Comparison of ENCODE assay signal across 22 cellular contexts in the genomic region with DNA sequence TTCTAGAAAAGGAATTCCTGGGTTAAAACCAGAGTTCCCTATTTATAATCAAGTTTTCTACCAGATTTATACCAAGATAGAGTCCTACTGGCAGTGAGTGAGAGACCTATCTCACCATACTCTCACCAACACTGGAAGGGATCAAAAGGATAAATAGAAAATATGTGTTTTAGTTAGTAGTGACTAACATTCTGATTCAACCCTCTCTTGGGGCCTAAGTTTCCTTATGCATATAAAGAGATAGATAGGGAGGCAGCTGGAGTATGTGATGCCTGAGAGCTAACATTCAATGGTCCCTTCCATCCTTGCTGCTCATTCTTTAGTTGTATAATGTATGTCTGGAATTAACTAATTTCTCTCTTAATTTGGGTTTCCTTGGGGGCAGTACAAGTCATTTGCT. TPM values are rescaled to one million over a fixed set of nuclear protein-coding genes. Genes with fewer than 3 reads are reported as not detected.
DNase-seq lines count a peak whose midpoint lies in the region; ATAC-seq and TF ChIP-seq lines count a peak whose summit lies in the region.
"Had no signal": no experiment of that assay in that cellular context is flagged by ENCODE, and none has a peak within 500 bp of the region (broad histone marks: within the 10 kb centered on the region; RNA-seq: fewer than 3 reads in every experiment).

No MANE protein-coding gene starts in this region.

- H3K4ac ChIP-seq in trophoblast cell (ENCODE audit: low read depth, low read length): no peak overlapping the region

- no peaks in the 10 kb centered on the region for H3K36me3 ChIP-seq in brain microvascular endothelial cell (replicated peaks)
- peaks cover 0 to 1% of the 10 kb centered on the region in 2 experiments for H3K36me3 ChIP-seq in trophoblast cell (ENCODE audit: control insufficient read depth in 1 of 2, insufficient read depth in 2 of 2, low read length in 2 of 2)
- H3K36me3 ChIP-seq: BE2C had no signal

- H2AK5ac ChIP-seq in trophoblast cell (ENCODE audit: low read length): no peak overlapping the region

- H3K27ac Mint-ChIP-seq in HFFc6: no peak overlapping the region
- H3K27ac Mint-ChIP-seq: CD4-positive, alpha-beta T cell had no signal

- H3K79me2 ChIP-seq in trophoblast cell (ENCODE audit: control insufficient read depth, insufficient read depth, low read length, poor library complexity): peaks cover 2% of the 10 kb centered on the region

- H3K36me3 Mint-ChIP-seq in HFFc6 (ENCODE audit: low read depth): peaks cover 24% of the 10 kb centered on the region

- ATAC-seq in HG02571 (IDR thresholded peaks at IDR 0.05; ENCODE audit: unreplicated experiment): no peak
- ATAC-seq: GM12878, PC-3, SK-N-SH treated with all-trans-retinoic acid at 6 μM for 48 hours had no signal

- H3K27ac ChIP-seq in brain microvascular endothelial cell (no peak overlapping the region), trophoblast cell (ENCODE audit: low read depth, low read length) (no peak overlapping the region)
- H3K27ac ChIP-seq: HL-60 had no signal

- H4K12ac ChIP-seq in trophoblast cell (ENCODE audit: low read depth, low read length): no peak overlapping the region

- in situ Hi-C loops in brain microvascular endothelial cell (cut with HindIII; ENCODE audit: low pct_ligation_motif_present, low sequenced_read_pairs): no loop called here

- peaks cover 1% of the 10 kb centered on the region for H3K9me3 ChIP-seq in trophoblast cell (ENCODE audit: insufficient read depth, low read depth, low read length)
- H3K9me3 ChIP-seq: BE2C had no signal

- H3K9me3 Mint-ChIP-seq in HFFc6: peaks cover 27% of the 10 kb centered on the region

- H3K14ac ChIP-seq in trophoblast cell (ENCODE audit: low read length): no peak overlapping the region

- H3K27me3 ChIP-seq in brain microvascular endothelial cell (replicated peaks) (no peaks in the 10 kb centered on the region), trophoblast cell (ENCODE audit: insufficient read depth, low read length) (no peaks in the 10 kb centered on the region)
- H3K27me3 ChIP-seq: BE2C had no signal

- H3K79me1 ChIP-seq in trophoblast cell (ENCODE audit: low read length): peaks cover 3% of the 10 kb centered on the region

- H3K23ac ChIP-seq in trophoblast cell (ENCODE audit: low read length): no peak overlapping the region

- H4K91ac ChIP-seq in trophoblast cell (ENCODE audit: low read depth, low read length): no peak overlapping the region

- H3K4me2 ChIP-seq in trophoblast cell (ENCODE audit: low read length): no peak overlapping the region

- H3K4me1 ChIP-seq in trophoblast cell (ENCODE audit: control insufficient read depth in 1 of 2, insufficient read depth in 2 of 2, low read length in 2 of 2): peaks cover 8 to 11% of the 10 kb centered on the region in 2 experiments

- H3K9ac ChIP-seq in trophoblast cell (ENCODE audit: low read length): no peak overlapping the region

- no peak overlapping the region for H2BK12ac ChIP-seq in trophoblast cell (ENCODE audit: low read length)

- H3K4me3 ChIP-seq in brain microvascular endothelial cell (ENCODE audit: low read depth, low read length): no peak overlapping the region
- no peak overlapping the region for H3K4me3 ChIP-seq in fibroblast of the aortic adventitia (ENCODE audit: low read depth, low read length)
- no peak overlapping the region for H3K4me3 ChIP-seq in trophoblast cell (ENCODE audit: low read depth, low read length)
- H3K4me3 ChIP-seq: GM12878 had no signal

- H3K4me3 Mint-ChIP-seq in HFFc6: no peak overlapping the region
- H3K4me3 Mint-ChIP-seq: CD4-positive, alpha-beta T cell had no signal

- H2BK120ac ChIP-seq in trophoblast cell (ENCODE audit: insufficient read depth, low read length, poor library complexity): no peak overlapping the region

- H2AFZ ChIP-seq in trophoblast cell (ENCODE audit: insufficient read depth, low read length, poor library complexity): no peak overlapping the region

- no peak overlapping the region for H4K8ac ChIP-seq in trophoblast cell (ENCODE audit: low read depth, low read length)

- no peak for TF ChIP-seq CTCF in HFFc6 (IDR thresholded peaks at IDR 0.05)
- TF ChIP-seq CTCF in brain microvascular endothelial cell (IDR thresholded peaks at IDR 0.05; ENCODE audit: low read depth, low read length, missing control alignments): no peak
- no peak for TF ChIP-seq CTCF in fibroblast of the aortic adventitia (IDR thresholded peaks at IDR 0.05; ENCODE audit: insufficient read depth, low read length)

- peaks cover 31% of the 10 kb centered on the region for H3K4me1 Mint-ChIP-seq in HFFc6 (ENCODE audit: low read depth)

- no peak overlapping the region for H2BK5ac ChIP-seq in trophoblast cell (ENCODE audit: low read depth, low read length, poor library complexity)

- H3K27me3 Mint-ChIP-seq in HFFc6 (ENCODE audit: insufficient read depth): no peaks in the 10 kb centered on the region
- H3K27me3 Mint-ChIP-seq: CD4-positive, alpha-beta T cell had no signal

- no peak overlapping the region for H3K18ac ChIP-seq in trophoblast cell (ENCODE audit: low read length)

- peak; percentile 4 for DNase-seq in HFFc6
- DNase-seq in brain microvascular endothelial cell: peak; percentile 29
- peak; percentile 63 for DNase-seq in fibroblast of the aortic adventitia (ENCODE audit: low read depth)
- no peak for DNase-seq in iPS-NIHi11 (ENCODE audit: low spot score)
- no peak for DNase-seq in CD1c-positive myeloid dendritic cell (ENCODE audit: extremely low spot score)
- no peak for DNase-seq in trophoblast cell
- DNase-seq: BE2C; Calu3; CD4-positive, alpha-beta T cell; NCI-H1436; NCI-H1930; NCI-H345; NCI-H524 treated with DMSO at 0.1 percent for 48 hours; PC-3; RPMI8226; SIG-M5 had no signal

RNA-seq across cellular contexts. Expression of a gene that starts 32.0 kb away (rescaled TPM):
- not detected for total RNA-seq in HFFc6 (2021; fragmentation: NEBNext Ultra II Directional; extraction: Animal tissue kit (Norgen Biotek cat#: 25700))
- 1.4 TPM in 1 of 2 replicates, not detected in the other for total RNA-seq in fibroblast of the aortic adventitia (ENCODE audit: low replicate concordance)
- 4.3 TPM in 2 replicates for polyA plus RNA-seq in trophoblast cell (2013)
- total RNA-seq: Calu3, GM12878, HT1080, MCF 10A, PC-3 had no signal

RNA-seq across cellular contexts. Expression of a gene that starts 36.3 kb away (rescaled TPM):
- total RNA-seq in HFFc6 (2021; fragmentation: NEBNext Ultra II Directional; extraction: Animal tissue kit (Norgen Biotek cat#: 25700)): 10 to 100 TPM; 26.8 to 33.9 (median 31.7) TPM
- total RNA-seq in fibroblast of the aortic adventitia (ENCODE audit: low replicate concordance): 26.5 and 30.8 TPM in 2 replicates
- 49.2 and 51.5 TPM in 2 replicates for polyA plus RNA-seq in trophoblast cell (2013)

Comparison
In these comparisons a context has a peak if more than half of its experiments do, and no peak if none do; other contexts are left out.
1. DNase-seq: peak in HFFc6 (single experiment), brain microvascular endothelial cell (single experiment) and fibroblast of the aortic adventitia (single experiment); none in iPS-NIHi11 (single experiment), CD1c-positive myeloid dendritic cell (single experiment) and trophoblast cell (0 of 2).